ENCODE assay signal across 20 cellular contexts in the genomic region with DNA sequence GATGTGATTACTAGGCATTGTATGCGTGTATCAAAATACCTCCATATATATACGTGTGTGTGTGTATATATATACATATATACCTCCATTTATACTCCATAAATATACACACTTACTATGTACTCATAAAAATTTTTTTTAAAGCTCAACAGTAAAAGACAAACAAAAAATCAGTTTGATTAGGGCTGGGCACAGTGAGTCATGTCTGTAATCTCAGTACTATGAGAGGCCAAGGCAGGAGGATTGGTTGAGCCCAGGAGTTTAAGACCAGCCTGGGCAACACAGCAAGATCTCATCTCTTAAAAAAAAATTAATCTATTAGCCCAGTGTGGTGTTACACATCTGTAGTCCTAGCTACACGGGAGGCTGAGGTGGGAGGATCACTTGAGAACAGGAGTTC. TPM values are rescaled to one million over a fixed set of nuclear protein-coding genes. Genes with fewer than 3 reads are reported as not detected.
A peak's percentile ranks its signal among the peaks of the same experiment; 100 is the strongest.
DNase-seq lines count a peak whose midpoint lies in the region; ATAC-seq and TF ChIP-seq lines count a peak whose summit lies in the region.
"Had no signal": no experiment of that assay in that cellular context is flagged by ENCODE, and none has a peak within 500 bp of the region (broad histone marks: within the 10 kb centered on the region; RNA-seq: fewer than 3 reads in every experiment).

No MANE protein-coding gene starts in this region.

- no peak overlapping the region for H3K27ac ChIP-seq in Panc1 (ENCODE audit: low read length)

- peaks cover 48% of the 10 kb centered on the region for H3K4me1 Mint-ChIP-seq in HFFc6 (ENCODE audit: low read depth)
- no peaks in the 10 kb centered on the region for H3K4me1 Mint-ChIP-seq in endothelial cell (ENCODE audit: unreplicated experiment)

- no peaks in the 10 kb centered on the region for H3K27me3 ChIP-seq in Panc1 (ENCODE audit: control insufficient read depth, insufficient read depth, low read length)
- H3K27me3 ChIP-seq: BE2C had no signal

- intact Hi-C loops in Panc1 (cut with micrococcal nuclease; ENCODE audit: unreplicated experiment): no loop called here

- H3K36me3 Mint-ChIP-seq in HFFc6 (ENCODE audit: low read depth): peaks cover 10% of the 10 kb centered on the region
- H3K36me3 Mint-ChIP-seq in endothelial cell (ENCODE audit: low read depth, unreplicated experiment): no peaks in the 10 kb centered on the region

- H3K4me3 ChIP-seq in Panc1 (ENCODE audit: low read depth in 2 of 2, low read length in 2 of 2): no peak overlapping the region
- H3K4me3 ChIP-seq: HAP-1 had no signal

- no peaks in the 10 kb centered on the region for H3K36me3 ChIP-seq in Panc1 (ENCODE audit: control insufficient read depth, insufficient read depth, low read length)
- H3K36me3 ChIP-seq: BE2C, HAP-1 had no signal

- H3K9me3 Mint-ChIP-seq in HFFc6 (no peaks in the 10 kb centered on the region), endothelial cell (ENCODE audit: unreplicated experiment) (no peaks in the 10 kb centered on the region)
- H3K9me3 Mint-ChIP-seq: CD4-positive, CD25-positive, alpha-beta regulatory T cell; CD8-positive, alpha-beta memory T cell had no signal

- peak; percentile 73; the same call in 1 of the 2 replicates for ATAC-seq in Panc1
- ATAC-seq: HepG2 had no signal

- POLR2A ChIA-PET in Panc1 (lab: Charles Lee): no interaction called here

- no peaks in the 10 kb centered on the region for H3K27me3 Mint-ChIP-seq in HFFc6 (ENCODE audit: insufficient read depth)
- no peaks in the 10 kb centered on the region for H3K27me3 Mint-ChIP-seq in endothelial cell (ENCODE audit: unreplicated experiment)
- H3K27me3 Mint-ChIP-seq: CD4-positive, CD25-positive, alpha-beta regulatory T cell; CD8-positive, alpha-beta memory T cell had no signal

- H3K4me3 Mint-ChIP-seq in HFFc6 (no peak overlapping the region), endothelial cell (ENCODE audit: unreplicated experiment) (no peak overlapping the region)
- H3K4me3 Mint-ChIP-seq: CD4-positive, CD25-positive, alpha-beta regulatory T cell; CD8-positive, alpha-beta memory T cell had no signal

- BruUV-seq in Panc1 (replicated peaks; lab: Mats Ljungman, UMichigan): no TSS peak

- CTCF ChIA-PET in Panc1 (lab: Charles Lee): no interaction called here

- peak; percentile 9 for DNase-seq in ELR (ENCODE audit: low read depth)
- no peak for DNase-seq in HFFc6
- no peak for DNase-seq in Panc1 (ENCODE audit: low read depth, low spot score)
- no peak for DNase-seq in stimulated activated CD4-positive, alpha-beta T cell treated with anti-CD3 and anti-CD28 coated beads, Interleukin-4, amount 100 ng/mL, for 4 hours
- no peak for DNase-seq in endothelial cell (ENCODE audit: low spot score)
- no peak for DNase-seq in dermis blood vessel endothelial cell
- no peak for DNase-seq in DMS79 (lab: John Stamatoyannopoulos, UW)
- DNase-seq: ACHN; BE2C; C1 segment of cervical spinal cord; CD4-positive, CD25-positive, alpha-beta regulatory T cell; CD8-positive, alpha-beta memory T cell; COR-L47; DMS153; GF-D8; GM23248; Kasumi-1; KG1 had no signal

- H3K4me1 ChIP-seq in Panc1 (ENCODE audit: control insufficient read depth, insufficient read depth, low read length): no peaks in the 10 kb centered on the region
- H3K4me1 ChIP-seq: BE2C, HAP-1 had no signal

- TF ChIP-seq CTCF in HFFc6 (IDR thresholded peaks at IDR 0.05) (no peak), Panc1 (IDR thresholded peaks at IDR 0.05) (no peak), endothelial cell (IDR thresholded peaks at IDR 0.05; ENCODE audit: unreplicated experiment) (no peak)

- no peaks in the 10 kb centered on the region for H3K9me3 ChIP-seq in Panc1 (ENCODE audit: control insufficient read depth, insufficient read depth, low read depth, low read length)
- H3K9me3 ChIP-seq: BE2C, HAP-1 had no signal

- in situ Hi-C loops in Panc1 (cut with HindIII; ENCODE audit: low pct_unique_long_range_greater_than_20kb, low sequenced_read_pairs): no loop called here

- H3K27ac Mint-ChIP-seq in HFFc6: peak overlapping the region; percentile 53
- H3K27ac Mint-ChIP-seq in endothelial cell (ENCODE audit: unreplicated experiment): no peak overlapping the region
- H3K27ac Mint-ChIP-seq: CD4-positive, CD25-positive, alpha-beta regulatory T cell had no signal

RNA-seq across cellular contexts. Expression of a gene that starts 24.6 kb away (rescaled TPM):
- 10 to 100 TPM; 13.3 to 16.9 (median 14.6) TPM for total RNA-seq in HFFc6 (2021; fragmentation: NEBNext Ultra II Directional; extraction: Animal tissue kit (Norgen Biotek cat#: 25700))
- 17.7 TPM for total RNA-seq in Panc1 (2021; ENCODE audit: unreplicated experiment)
- 10.6 TPM for polyA plus RNA-seq in Panc1 (2012; ENCODE audit: insufficient read length)
- 7.9 TPM for total RNA-seq in endothelial cell (ENCODE audit: unreplicated experiment)
- total RNA-seq in dermis blood vessel endothelial cell: 6.6 and 9.1 TPM in 2 replicates

RNA-seq across cellular contexts. Expression of a gene that starts 55.1 kb away (rescaled TPM):
- total RNA-seq in HFFc6 (2021; fragmentation: NEBNext Ultra II Directional; extraction: Animal tissue kit (Norgen Biotek cat#: 25700)): under 1 TPM in 5 of 6 experiments, not detected in 1; 0.09 to 0.50 (median 0.15) TPM
- 9.0 TPM for total RNA-seq in Panc1 (2021; ENCODE audit: unreplicated experiment)
- 10.0 TPM for polyA plus RNA-seq in Panc1 (2012; ENCODE audit: insufficient read length)
- total RNA-seq in endothelial cell (ENCODE audit: unreplicated experiment): 1.5 TPM
- total RNA-seq in dermis blood vessel endothelial cell: 0.42 and 1.0 TPM in 2 replicates
- total RNA-seq: CD4-positive, CD25-positive, alpha-beta regulatory T cell had no signal
